Comparison of ENCODE assay signal across 21 cellular contexts in the genomic region with DNA sequence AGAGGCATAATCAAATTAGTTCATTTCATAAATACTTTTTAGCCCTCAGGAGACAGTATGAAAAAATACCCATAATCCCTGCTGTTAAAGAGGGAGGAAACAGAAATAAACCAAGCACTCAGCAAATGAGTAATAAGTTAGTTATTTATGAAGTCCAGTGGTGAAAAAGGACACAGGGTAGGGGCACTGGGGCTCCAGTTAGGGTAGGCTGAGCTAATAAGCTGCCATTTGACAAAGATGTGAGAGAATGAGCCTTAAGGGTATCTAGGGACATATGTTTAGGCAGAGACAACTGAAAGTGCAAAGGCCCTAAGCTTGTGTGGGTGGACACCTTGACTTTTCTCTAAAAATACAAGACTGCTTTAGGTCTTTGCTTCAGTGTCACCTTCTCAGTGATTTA.
DNase-seq lines count a peak whose midpoint lies in the region; ATAC-seq and TF ChIP-seq lines count a peak whose summit lies in the region.
"Had no signal": no experiment of that assay in that cellular context is flagged by ENCODE, and none has a peak within 500 bp of the region (broad histone marks: within the 10 kb centered on the region; RNA-seq: fewer than 3 reads in every experiment).

No MANE protein-coding gene starts in this region.

- H3K36me3 Mint-ChIP-seq in progenitor cell of endocrine pancreas (ENCODE audit: insufficient read depth): no peaks in the 10 kb centered on the region
- H3K36me3 Mint-ChIP-seq: neural progenitor cell had no signal

- ATAC-seq in GM18511 (IDR thresholded peaks at IDR 0.05; ENCODE audit: unreplicated experiment) (peak; percentile 53), HG02588 (IDR thresholded peaks at IDR 0.05; ENCODE audit: unreplicated experiment) (peak; percentile 75)
- ATAC-seq: gastrocnemius medialis, left cardiac atrium, upper lobe of right lung had no signal

- no peak overlapping the region for H3K27ac ChIP-seq in esophagus squamous epithelium
- H3K27ac ChIP-seq: ascending aorta, gastrocnemius medialis, neural progenitor cell, stomach, upper lobe of right lung had no signal

- no peak for TF ChIP-seq POLR2A in esophagus squamous epithelium (IDR thresholded peaks at IDR 0.05)

- no peak overlapping the region for H3K4me3 Mint-ChIP-seq in progenitor cell of endocrine pancreas (ENCODE audit: low read depth)
- H3K4me3 Mint-ChIP-seq: activated CD4-positive, alpha-beta T cell treated with anti-CD3 and anti-CD28 coated beads, Interleukin-2, amount 10 ng/mL, durations not matched to agents 24 days and 14 days; CD4-positive, alpha-beta memory T cell; neural progenitor cell had no signal

- no peak for TF ChIP-seq CTCF in esophagus squamous epithelium (IDR thresholded peaks at IDR 0.05)
- no peak for TF ChIP-seq CTCF in progenitor cell of endocrine pancreas (IDR thresholded peaks at IDR 0.05; ENCODE audit: unreplicated experiment)

- no peaks in the 10 kb centered on the region for H3K4me1 ChIP-seq in esophagus squamous epithelium
- H3K4me1 ChIP-seq: ascending aorta, gastrocnemius medialis, neural progenitor cell, stomach, upper lobe of right lung had no signal

- H3K27ac Mint-ChIP-seq in progenitor cell of endocrine pancreas: no peak overlapping the region
- H3K27ac Mint-ChIP-seq: activated CD4-positive, alpha-beta T cell treated with anti-CD3 and anti-CD28 coated beads, Interleukin-2, amount 10 ng/mL, durations not matched to agents 24 days and 14 days; CD4-positive, alpha-beta memory T cell; neural progenitor cell had no signal

- H3K4me3 ChIP-seq in esophagus squamous epithelium: no peak overlapping the region
- H3K4me3 ChIP-seq: ascending aorta, gastrocnemius medialis, neural progenitor cell, stomach, upper lobe of right lung had no signal

- no peaks in the 10 kb centered on the region for H3K27me3 ChIP-seq in esophagus squamous epithelium
- H3K27me3 ChIP-seq: ascending aorta, gastrocnemius medialis, neural progenitor cell, stomach, upper lobe of right lung had no signal

- peaks cover 3% of the 10 kb centered on the region for H3K4me1 Mint-ChIP-seq in progenitor cell of endocrine pancreas (ENCODE audit: low read depth)
- H3K4me1 Mint-ChIP-seq: activated CD4-positive, alpha-beta T cell treated with anti-CD3 and anti-CD28 coated beads, Interleukin-2, amount 10 ng/mL, durations not matched to agents 24 days and 14 days; neural progenitor cell had no signal

- peaks cover 0 to 56% (median 0%) of the 10 kb centered on the region in 3 donors for H3K36me3 ChIP-seq in esophagus squamous epithelium
- H3K36me3 ChIP-seq: neural progenitor cell, upper lobe of right lung had no signal

- intact Hi-C loops in esophagus squamous epithelium (cut with DNase I): no loop called here

- H3K27me3 Mint-ChIP-seq in progenitor cell of endocrine pancreas: no peaks in the 10 kb centered on the region
- H3K27me3 Mint-ChIP-seq: activated CD4-positive, alpha-beta T cell treated with anti-CD3 and anti-CD28 coated beads, Interleukin-2, amount 10 ng/mL, durations not matched to agents 24 days and 14 days; CD4-positive, alpha-beta memory T cell had no signal

- no peaks in the 10 kb centered on the region for H3K9me3 ChIP-seq in esophagus squamous epithelium
- H3K9me3 ChIP-seq: ascending aorta, gastrocnemius medialis, stomach, upper lobe of right lung had no signal

- H3K9me3 Mint-ChIP-seq in progenitor cell of endocrine pancreas (ENCODE audit: low read depth): no peaks in the 10 kb centered on the region
- H3K9me3 Mint-ChIP-seq: activated CD4-positive, alpha-beta T cell treated with anti-CD3 and anti-CD28 coated beads, Interleukin-2, amount 10 ng/mL, durations not matched to agents 24 days and 14 days; neural progenitor cell had no signal

- DNase-seq in LHCN-M2 (ENCODE audit: low read depth): peak; percentile 8
- peak; percentile 31 for DNase-seq in iris pigment epithelial cell (ENCODE audit: low read depth)
- DNase-seq in esophagus squamous epithelium (lab: John Stamatoyannopoulos, UW): no peak
- no peak for DNase-seq in putamen (ENCODE audit: low spot score)
- DNase-seq in OCI-M2 (lab: John Stamatoyannopoulos, UW; ENCODE audit: unreplicated experiment): no peak
- DNase-seq in progenitor cell of endocrine pancreas (ENCODE audit: low spot score, unreplicated experiment): no peak
- DNase-seq: activated CD4-positive, alpha-beta T cell treated with anti-CD3 and anti-CD28 coated beads, Interleukin-2, amount 10 ng/mL, durations not matched to agents 24 days and 14 days; activated naive CD4-positive, alpha-beta T cell; CD4-positive, alpha-beta memory T cell; cortex of kidney; DMS79; gastrocnemius medialis; left cardiac atrium; midbrain; NCI-H1092 treated with DMSO at 0.1 percent for 48 hours; stomach; upper lobe of right lung had no signal

Comparison
In these comparisons a context has a peak if more than half of its experiments do, and no peak if none do; other contexts are left out.
1. DNase-seq: peak in LHCN-M2 (single experiment) and iris pigment epithelial cell (single experiment); none in esophagus squamous epithelium (single experiment), putamen (single experiment), OCI-M2 (single experiment) and progenitor cell of endocrine pancreas (single experiment).